In genomic region chr20:64082126-64082638, GRCh38 we compare ENCODE assay signal across 12 cellular contexts. TPM values are rescaled to one million over a fixed set of nuclear protein-coding genes. Genes with fewer than 3 reads are reported as not detected.
DNase-seq lines count a peak whose midpoint lies in the region; ATAC-seq and TF ChIP-seq lines count a peak whose summit lies in the region.
"Had no signal": no experiment of that assay in that cellular context is flagged by ENCODE, and none has a peak within 500 bp of the region (broad histone marks: within the 10 kb centered on the region; RNA-seq: fewer than 3 reads in every experiment).

No MANE protein-coding gene starts in this region.

- H3K4me3 ChIP-seq in effector memory CD4-positive, alpha-beta T cell (ENCODE audit: insufficient read depth, low read depth, low read length, poor library complexity, severe bottlenecking) = no peak overlapping the region
- H3K4me3 ChIP-seq: upper lobe of right lung had no signal

- peaks cover 41% of the 10 kb centered on the region for H3K4me1 ChIP-seq in effector memory CD4-positive, alpha-beta T cell (ENCODE audit: control insufficient read depth, insufficient read depth, low read length, poor library complexity, severe bottlenecking)

- H3K4me3 Mint-ChIP-seq in activated T-cell treated with anti-CD3 and anti-CD28 coated beads, Interleukin-2, amount 50 U/mL, for 4 hours = peak overlapping the region; percentile 24
- peak overlapping the region; percentile 52 for H3K4me3 Mint-ChIP-seq in progenitor cell of endocrine pancreas (ENCODE audit: low read depth)

- no peaks in the 10 kb centered on the region for H3K27me3 ChIP-seq in effector memory CD4-positive, alpha-beta T cell (replicated peaks; ENCODE audit: control insufficient read depth, insufficient read depth, low read length, poor library complexity, severe bottlenecking)

- no peak for ATAC-seq in activated T-cell treated with anti-CD3 and anti-CD28 coated beads, Interleukin-2, amount 50 U/mL, for 4 hours
- no peak for ATAC-seq in HG03469 (IDR thresholded peaks at IDR 0.05; ENCODE audit: unreplicated experiment)
- ATAC-seq in left ventricle myocardium superior = no peak
- ATAC-seq: upper lobe of right lung had no signal

- no peaks in the 10 kb centered on the region for H3K9me3 Mint-ChIP-seq in activated T-cell treated with anti-CD3 and anti-CD28 coated beads, Interleukin-2, amount 50 U/mL, for 4 hours
- no peaks in the 10 kb centered on the region for H3K9me3 Mint-ChIP-seq in progenitor cell of endocrine pancreas (ENCODE audit: low read depth)

- peaks cover 2% of the 10 kb centered on the region for H3K27me3 Mint-ChIP-seq in activated T-cell treated with anti-CD3 and anti-CD28 coated beads, Interleukin-2, amount 50 U/mL, for 4 hours (ENCODE audit: low read depth)
- H3K27me3 Mint-ChIP-seq in progenitor cell of endocrine pancreas = peaks cover 51% of the 10 kb centered on the region

- H3K36me3 Mint-ChIP-seq in activated T-cell treated with anti-CD3 and anti-CD28 coated beads, Interleukin-2, amount 50 U/mL, for 4 hours (ENCODE audit: insufficient read depth) = no peaks in the 10 kb centered on the region
- no peaks in the 10 kb centered on the region for H3K36me3 Mint-ChIP-seq in progenitor cell of endocrine pancreas (ENCODE audit: insufficient read depth)

- intact Hi-C loops in left ventricle myocardium superior (cut with micrococcal nuclease) = no loop called here

- peaks cover 35% of the 10 kb centered on the region for H3K4me1 Mint-ChIP-seq in activated T-cell treated with anti-CD3 and anti-CD28 coated beads, Interleukin-2, amount 50 U/mL, for 4 hours (ENCODE audit: low read depth)
- peaks cover 8% of the 10 kb centered on the region for H3K4me1 Mint-ChIP-seq in progenitor cell of endocrine pancreas (ENCODE audit: low read depth)

- no peak for TF ChIP-seq CTCF in progenitor cell of endocrine pancreas (IDR thresholded peaks at IDR 0.05; ENCODE audit: unreplicated experiment)

- DNase-seq in activated T-cell treated with anti-CD3 and anti-CD28 coated beads, Interleukin-2, amount 50 U/mL, for 4 hours = no peak
- no peak for DNase-seq in activated T-cell treated with anti-CD3 and anti-CD28 coated beads for 4 hours
- peak; percentile 69 to 82 for DNase-seq in Kasumi-1 (lab: John Stamatoyannopoulos, UW)
- no peak for DNase-seq in effector memory CD4-positive, alpha-beta T cell
- DNase-seq in progenitor cell of endocrine pancreas (ENCODE audit: low spot score, unreplicated experiment) = no peak
- DNase-seq in effector CD4-positive, alpha-beta T cell = no peak
- no peak for DNase-seq in left ventricle myocardium superior
- DNase-seq: upper lobe of right lung had no signal

- H3K27ac ChIP-seq in effector memory CD4-positive, alpha-beta T cell (ENCODE audit: insufficient read depth, low read length, poor library complexity, severe bottlenecking) = peak overlapping the region; percentile 0
- H3K27ac ChIP-seq: breast epithelium, upper lobe of right lung had no signal

- no peaks in the 10 kb centered on the region for H3K9me3 ChIP-seq in effector memory CD4-positive, alpha-beta T cell (ENCODE audit: control insufficient read depth, low read length)
- H3K9me3 ChIP-seq: breast epithelium, upper lobe of right lung had no signal

- no peak overlapping the region for H3K27ac Mint-ChIP-seq in progenitor cell of endocrine pancreas

- no peaks in the 10 kb centered on the region for H3K36me3 ChIP-seq in effector memory CD4-positive, alpha-beta T cell (ENCODE audit: control insufficient read depth, insufficient read depth, low read length)
- H3K36me3 ChIP-seq: breast epithelium, upper lobe of right lung had no signal

RNA-seq across cellular contexts. Expression of gene LKAAEAR1, which starts 2.0 kb away (rescaled TPM):
- under 1 TPM; 0.30 to 0.47 (median 0.38) TPM for total RNA-seq in activated T-cell treated with anti-CD3 and anti-CD28 coated beads, Interleukin-2, amount 50 U/mL, for 4 hours
- total RNA-seq in progenitor cell of endocrine pancreas = not detected in 2 replicates
- not detected for total RNA-seq in left ventricle myocardium superior
- total RNA-seq: epithelial cell of proximal tubule; T-helper 1 cell treated with Interleukin-12 subunit alpha and Interleukin-12 subunit beta and Interleukin-4 antibody, amounts not matched to agents 30 ng/mL and 1 ng/mL, for 36 hours; upper lobe of right lung had no signal

RNA-seq across cellular contexts. Expression of gene OPRL1, which starts 2.3 kb away (rescaled TPM):
- under 1 TPM in 2 of 3 donors, not detected in 1; 0.05 to 0.11 TPM for total RNA-seq in activated T-cell treated with anti-CD3 and anti-CD28 coated beads, Interleukin-2, amount 50 U/mL, for 4 hours
- total RNA-seq in progenitor cell of endocrine pancreas (1.5 TPM in 2 replicates), left ventricle myocardium superior (0.27 TPM)

RNA-seq across cellular contexts. Expression of gene RGS19, which starts 2.9 kb away (rescaled TPM):
- total RNA-seq in activated T-cell treated with anti-CD3 and anti-CD28 coated beads, Interleukin-2, amount 50 U/mL, for 4 hours = 10 to 100 TPM; 41.7 to 49.0 (median 47.0) TPM
- 6.5 and 7.6 TPM in 2 replicates for total RNA-seq in progenitor cell of endocrine pancreas
- 5.4 TPM for total RNA-seq in left ventricle myocardium superior

RNA-seq across cellular contexts. Expression of gene TCEA2, which starts 19.2 kb away (rescaled TPM):
- 10 to 100 TPM; 10.5 to 17.3 (median 11.5) TPM for total RNA-seq in activated T-cell treated with anti-CD3 and anti-CD28 coated beads, Interleukin-2, amount 50 U/mL, for 4 hours
- total RNA-seq in progenitor cell of endocrine pancreas (86.7 and 92.7 TPM in 2 replicates), left ventricle myocardium superior (35.6 TPM)

RNA-seq across cellular contexts. Expression of gene NPBWR2, which starts 25.2 kb away (rescaled TPM):
- not detected for total RNA-seq in activated T-cell treated with anti-CD3 and anti-CD28 coated beads, Interleukin-2, amount 50 U/mL, for 4 hours
- total RNA-seq in progenitor cell of endocrine pancreas (not detected in 2 replicates), left ventricle myocardium superior (not detected)
- total RNA-seq: breast epithelium; epithelial cell of proximal tubule; T-helper 1 cell treated with Interleukin-12 subunit alpha and Interleukin-12 subunit beta and Interleukin-4 antibody, amounts not matched to agents 30 ng/mL and 1 ng/mL, for 36 hours; upper lobe of right lung had no signal

Comparison
In these comparisons a context has a peak if more than half of its experiments do, and no peak if none do; other contexts are left out.
1. DNase-seq: peak in Kasumi-1 (2 of 2); none in activated T-cell treated with anti-CD3 and anti-CD28 coated beads, Interleukin-2, amount 50 U/mL, for 4 hours (single experiment), activated T-cell treated with anti-CD3 and anti-CD28 coated beads for 4 hours (single experiment), effector memory CD4-positive, alpha-beta T cell (0 of 3), progenitor cell of endocrine pancreas (single experiment), effector CD4-positive, alpha-beta T cell (single experiment) and left ventricle myocardium superior (single experiment).